In the genomic region with DNA sequence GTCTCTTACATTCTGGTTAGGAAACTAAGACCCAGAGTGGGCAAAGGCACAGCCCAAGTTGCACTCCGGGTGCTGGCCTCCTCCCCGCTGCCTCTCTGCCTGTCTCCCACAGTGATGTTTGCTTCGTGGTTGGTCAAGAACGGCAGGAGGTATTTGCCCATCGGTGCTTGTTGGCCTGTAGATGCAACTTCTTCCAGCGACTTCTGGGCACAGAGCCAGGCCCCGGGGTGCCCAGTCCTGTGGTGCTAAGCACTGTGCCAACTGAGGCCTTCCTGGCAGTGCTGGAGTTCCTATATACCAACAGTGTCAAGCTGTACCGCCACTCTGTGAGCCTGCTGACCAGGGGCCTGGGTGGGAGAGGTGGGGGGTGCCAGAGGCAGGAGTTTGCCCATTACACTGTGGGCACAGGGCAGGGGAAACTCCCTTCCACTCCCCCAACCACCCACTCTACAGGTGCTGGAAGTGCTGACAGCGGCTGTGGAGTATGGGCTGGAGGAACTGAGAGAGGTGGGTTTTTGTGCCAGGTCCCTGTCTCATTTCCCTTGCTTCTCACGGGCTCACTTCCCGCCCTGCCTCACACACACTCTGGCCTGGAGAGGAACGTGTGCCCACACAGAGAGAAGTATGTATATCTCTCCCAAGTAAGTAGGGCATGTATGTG, we compare ENCODE assay signal across 1 cellular context.
TF ChIP-seq lines count a peak whose summit lies in the region.

No MANE protein-coding gene starts in this region.

TF ChIP-seq in HEK293, 187 proteins besides CTCF, POLR2A, EP300 and RAD21 (continued from another document and continues in another):
- TF ChIP-seq, protein P1, sequence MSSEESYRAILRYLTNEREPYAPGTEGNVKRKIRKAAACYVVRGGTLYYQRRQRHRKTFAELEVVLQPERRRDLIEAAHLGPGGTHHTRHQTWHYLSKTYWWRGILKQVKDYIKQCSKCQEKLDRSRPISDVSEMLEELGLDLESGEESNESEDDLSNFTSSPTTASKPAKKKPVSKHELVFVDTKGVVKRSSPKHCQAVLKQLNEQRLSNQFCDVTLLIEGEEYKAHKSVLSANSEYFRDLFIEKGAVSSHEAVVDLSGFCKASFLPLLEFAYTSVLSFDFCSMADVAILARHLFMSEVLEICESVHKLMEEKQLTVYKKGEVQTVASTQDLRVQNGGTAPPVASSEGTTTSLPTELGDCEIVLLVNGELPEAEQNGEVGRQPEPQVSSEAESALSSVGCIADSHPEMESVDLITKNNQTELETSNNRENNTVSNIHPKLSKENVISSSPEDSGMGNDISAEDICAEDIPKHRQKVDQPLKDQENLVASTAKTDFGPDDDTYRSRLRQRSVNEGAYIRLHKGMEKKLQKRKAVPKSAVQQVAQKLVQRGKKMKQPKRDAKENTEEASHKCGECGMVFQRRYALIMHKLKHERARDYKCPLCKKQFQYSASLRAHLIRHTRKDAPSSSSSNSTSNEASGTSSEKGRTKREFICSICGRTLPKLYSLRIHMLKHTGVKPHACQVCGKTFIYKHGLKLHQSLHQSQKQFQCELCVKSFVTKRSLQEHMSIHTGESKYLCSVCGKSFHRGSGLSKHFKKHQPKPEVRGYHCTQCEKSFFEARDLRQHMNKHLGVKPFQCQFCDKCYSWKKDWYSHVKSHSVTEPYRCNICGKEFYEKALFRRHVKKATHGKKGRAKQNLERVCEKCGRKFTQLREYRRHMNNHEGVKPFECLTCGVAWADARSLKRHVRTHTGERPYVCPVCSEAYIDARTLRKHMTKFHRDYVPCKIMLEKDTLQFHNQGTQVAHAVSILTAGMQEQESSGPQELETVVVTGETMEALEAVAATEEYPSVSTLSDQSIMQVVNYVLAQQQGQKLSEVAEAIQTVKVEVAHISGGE (tag by site-specific recombination; conservative IDR thresholded peaks at IDR 0.05; ENCODE audit: low read depth), result no peak
- TF ChIP-seq HOXA7 (CRISPR knock-in tag; IDR thresholded peaks at IDR 0.05; ENCODE audit: borderline replicate concordance), result no peak
- no peak for TF ChIP-seq ZNF501 (tag by site-specific recombination; IDR thresholded peaks at IDR 0.05)
- TF ChIP-seq ZNF580 (tag by site-specific recombination; IDR thresholded peaks at IDR 0.05), result no peak
- no peak for TF ChIP-seq ZNF776 (tag by site-specific recombination; IDR thresholded peaks at IDR 0.05; ENCODE audit: borderline replicate concordance)
- TF ChIP-seq ZNF76 (tag by site-specific recombination; IDR thresholded peaks at IDR 0.05; ENCODE audit: borderline replicate concordance, low read depth), result no peak
- no peak for TF ChIP-seq BCL6B (tag by site-specific recombination; IDR thresholded peaks at IDR 0.05)
- TF ChIP-seq ZNF600 (tag by site-specific recombination; IDR thresholded peaks at IDR 0.05), result no peak
- TF ChIP-seq ZNF747 (tag by site-specific recombination; IDR thresholded peaks at IDR 0.05), result no peak
- TF ChIP-seq ZNF510 (tag by site-specific recombination; IDR thresholded peaks at IDR 0.05; ENCODE audit: insufficient replicate concordance), result no peak
- TF ChIP-seq HIC1 (tag by site-specific recombination; IDR thresholded peaks at IDR 0.05), result 0 out of 2 replicates have a peak, but pooled peaks have one; percentile 27
- no peak for TF ChIP-seq SALL2 (tag by site-specific recombination; IDR thresholded peaks at IDR 0.05; ENCODE audit: borderline replicate concordance)
- no peak for TF ChIP-seq ZNF548 (tag by site-specific recombination; IDR thresholded peaks at IDR 0.05)
- no peak for TF ChIP-seq GLI2 (tag by site-specific recombination; IDR thresholded peaks at IDR 0.05; ENCODE audit: borderline replicate concordance, low read depth)
- TF ChIP-seq SCRT2 (tag by site-specific recombination; IDR thresholded peaks at IDR 0.05), result peak; percentile 42; the same call in 1 of the 2 replicates
- TF ChIP-seq ZNF621 (tag by site-specific recombination; IDR thresholded peaks at IDR 0.05), result no peak
- TF ChIP-seq KLF8 (tag by site-specific recombination; IDR thresholded peaks at IDR 0.05), result no peak
- peak; percentile 14; the same call in 1 of the 2 replicates for TF ChIP-seq ZFHX2 (tag by site-specific recombination; conservative IDR thresholded peaks at IDR 0.05)
- no peak for TF ChIP-seq ZNF48 (tag by site-specific recombination; IDR thresholded peaks at IDR 0.05)
- no peak for TF ChIP-seq ZNF585B (tag by site-specific recombination; IDR thresholded peaks at IDR 0.05)
- no peak for TF ChIP-seq ZNF19 (tag by site-specific recombination; IDR thresholded peaks at IDR 0.05; ENCODE audit: low read depth)
- no peak for TF ChIP-seq ZNF311 (tag by site-specific recombination; IDR thresholded peaks at IDR 0.05; ENCODE audit: borderline replicate concordance)
- TF ChIP-seq ZNF24 (tag by site-specific recombination; IDR thresholded peaks at IDR 0.05), result no peak
- TF ChIP-seq SCRT1 (tag by site-specific recombination; IDR thresholded peaks at IDR 0.05; ENCODE audit: borderline replicate concordance), result no peak
- TF ChIP-seq ZNF146 (tag by site-specific recombination; IDR thresholded peaks at IDR 0.05), result no peak
- no peak for TF ChIP-seq ZNF169 (tag by site-specific recombination; IDR thresholded peaks at IDR 0.05)
- no peak for TF ChIP-seq KLF10 (tag by site-specific recombination; IDR thresholded peaks at IDR 0.05)
- no peak for TF ChIP-seq ZNF426 (tag by site-specific recombination; IDR thresholded peaks at IDR 0.05)
- TF ChIP-seq BCL11B (tag by site-specific recombination; IDR thresholded peaks at IDR 0.05; ENCODE audit: low read depth), result no peak
- TF ChIP-seq ZNF280D (tag by site-specific recombination; IDR thresholded peaks at IDR 0.05), result no peak
- peak; percentile 100 for TF ChIP-seq ZIC2 (tag by site-specific recombination; IDR thresholded peaks at IDR 0.05)
- TF ChIP-seq ZNF23 (tag by site-specific recombination; IDR thresholded peaks at IDR 0.05; ENCODE audit: borderline replicate concordance), result no peak
- no peak for TF ChIP-seq KLF1 (tag by site-specific recombination; IDR thresholded peaks at IDR 0.05)
- TF ChIP-seq ZNF174 (tag by site-specific recombination; IDR thresholded peaks at IDR 0.05), result no peak
- TF ChIP-seq, protein P2, sequence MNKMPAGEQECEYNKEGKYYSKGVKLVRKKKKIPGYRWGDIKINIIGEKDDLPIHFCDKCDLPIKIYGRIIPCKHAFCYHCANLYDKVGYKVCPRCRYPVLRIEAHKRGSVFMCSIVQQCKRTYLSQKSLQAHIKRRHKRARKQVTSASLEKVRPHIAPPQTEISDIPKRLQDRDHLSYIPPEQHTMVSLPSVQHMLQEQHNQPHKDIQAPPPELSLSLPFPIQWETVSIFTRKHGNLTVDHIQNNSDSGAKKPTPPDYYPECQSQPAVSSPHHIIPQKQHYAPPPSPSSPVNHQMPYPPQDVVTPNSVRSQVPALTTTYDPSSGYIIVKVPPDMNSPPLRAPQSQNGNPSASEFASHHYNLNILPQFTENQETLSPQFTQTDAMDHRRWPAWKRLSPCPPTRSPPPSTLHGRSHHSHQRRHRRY (tag by site-specific recombination; IDR thresholded peaks at IDR 0.05), result no peak
- no peak for TF ChIP-seq ZNF433 (tag by site-specific recombination; IDR thresholded peaks at IDR 0.05; ENCODE audit: low read depth)
- no peak for TF ChIP-seq ZNF324 (tag by site-specific recombination; IDR thresholded peaks at IDR 0.05)
- no peak for TF ChIP-seq ZNF112 (tag by site-specific recombination; IDR thresholded peaks at IDR 0.05)
- no peak for TF ChIP-seq ZNF184 (tag by site-specific recombination; IDR thresholded peaks at IDR 0.05)
- TF ChIP-seq ZNF416 (tag by site-specific recombination; IDR thresholded peaks at IDR 0.05), result no peak
- TF ChIP-seq ZBTB48 (tag by site-specific recombination; IDR thresholded peaks at IDR 0.05), result no peak
- TF ChIP-seq KLF7 (tag by site-specific recombination; IDR thresholded peaks at IDR 0.05; ENCODE audit: borderline replicate concordance), result no peak
- TF ChIP-seq, protein P3, sequence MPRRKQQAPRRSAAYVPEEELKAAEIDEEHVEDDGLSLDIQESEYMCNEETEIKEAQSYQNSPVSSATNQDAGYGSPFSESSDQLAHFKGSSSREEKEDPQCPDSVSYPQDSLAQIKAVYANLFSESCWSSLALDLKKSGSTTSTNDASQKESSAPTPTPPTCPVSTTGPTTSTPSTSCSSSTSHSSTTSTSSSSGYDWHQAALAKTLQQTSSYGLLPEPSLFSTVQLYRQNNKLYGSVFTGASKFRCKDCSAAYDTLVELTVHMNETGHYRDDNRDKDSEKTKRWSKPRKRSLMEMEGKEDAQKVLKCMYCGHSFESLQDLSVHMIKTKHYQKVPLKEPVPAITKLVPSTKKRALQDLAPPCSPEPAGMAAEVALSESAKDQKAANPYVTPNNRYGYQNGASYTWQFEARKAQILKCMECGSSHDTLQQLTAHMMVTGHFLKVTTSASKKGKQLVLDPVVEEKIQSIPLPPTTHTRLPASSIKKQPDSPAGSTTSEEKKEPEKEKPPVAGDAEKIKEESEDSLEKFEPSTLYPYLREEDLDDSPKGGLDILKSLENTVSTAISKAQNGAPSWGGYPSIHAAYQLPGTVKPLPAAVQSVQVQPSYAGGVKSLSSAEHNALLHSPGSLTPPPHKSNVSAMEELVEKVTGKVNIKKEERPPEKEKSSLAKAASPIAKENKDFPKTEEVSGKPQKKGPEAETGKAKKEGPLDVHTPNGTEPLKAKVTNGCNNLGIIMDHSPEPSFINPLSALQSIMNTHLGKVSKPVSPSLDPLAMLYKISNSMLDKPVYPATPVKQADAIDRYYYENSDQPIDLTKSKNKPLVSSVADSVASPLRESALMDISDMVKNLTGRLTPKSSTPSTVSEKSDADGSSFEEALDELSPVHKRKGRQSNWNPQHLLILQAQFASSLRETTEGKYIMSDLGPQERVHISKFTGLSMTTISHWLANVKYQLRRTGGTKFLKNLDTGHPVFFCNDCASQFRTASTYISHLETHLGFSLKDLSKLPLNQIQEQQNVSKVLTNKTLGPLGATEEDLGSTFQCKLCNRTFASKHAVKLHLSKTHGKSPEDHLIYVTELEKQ (tag by site-specific recombination; IDR thresholded peaks at IDR 0.05; ENCODE audit: borderline replicate concordance), result no peak
- 0 out of 2 replicates have a peak, but pooled peaks have one; percentile 22 for TF ChIP-seq EGR2 (tag by site-specific recombination; IDR thresholded peaks at IDR 0.05; ENCODE audit: low read depth)
- TF ChIP-seq ZNF558 (tag by site-specific recombination; IDR thresholded peaks at IDR 0.05), result no peak
- no peak for TF ChIP-seq ZNF777 (tag by site-specific recombination; IDR thresholded peaks at IDR 0.05; ENCODE audit: borderline replicate concordance)
- TF ChIP-seq ZNF530 (tag by site-specific recombination; IDR thresholded peaks at IDR 0.05; ENCODE audit: low read depth), result no peak
- TF ChIP-seq GLIS1 (tag by site-specific recombination; IDR thresholded peaks at IDR 0.05), result peak; percentile 99
- TF ChIP-seq ZNF10 (tag by site-specific recombination; IDR thresholded peaks at IDR 0.05), result no peak
- no peak for TF ChIP-seq ZSCAN16 (tag by site-specific recombination; IDR thresholded peaks at IDR 0.05)
